ENCODE assay signal across 9 cellular contexts in genomic region chr9:70410368-70410767, GRCh38. TPM values are rescaled to one million over a fixed set of nuclear protein-coding genes. Genes with fewer than 3 reads are reported as not detected.
DNase-seq lines count a peak whose midpoint lies in the region; ATAC-seq and TF ChIP-seq lines count a peak whose summit lies in the region.
"Had no signal": no experiment of that assay in that cellular context is flagged by ENCODE, and none has a peak within 500 bp of the region (broad histone marks: within the 10 kb centered on the region; RNA-seq: fewer than 3 reads in every experiment).

No MANE protein-coding gene starts in this region.

- peak overlapping the region; percentile 90 to 99 for H3K4me3 Mint-ChIP-seq in activated T-cell treated with anti-CD3 and anti-CD28 coated beads, Interleukin-2, amount 50 U/mL, for 72 hours
- peak overlapping the region; percentile 99 for H3K4me3 Mint-ChIP-seq in type B pancreatic cell

- H3K36me3 ChIP-seq in adipocyte (ENCODE audit: control insufficient read depth, insufficient read depth, low read length, severe bottlenecking) (no peaks in the 10 kb centered on the region), left lung (no peaks in the 10 kb centered on the region), Karpas-422 (ENCODE audit: insufficient read depth, low read length) (no peaks in the 10 kb centered on the region)

- H3K9me3 ChIP-seq in adipocyte (ENCODE audit: control insufficient read depth, low read length) (no peaks in the 10 kb centered on the region), left lung (no peaks in the 10 kb centered on the region), Karpas-422 (ENCODE audit: low read length) (no peaks in the 10 kb centered on the region)

- no peak overlapping the region for H2AFZ ChIP-seq in Karpas-422 (ENCODE audit: low read length)

- TF ChIP-seq CTCF in left lung (IDR thresholded peaks at IDR 0.05) (no peak), type B pancreatic cell (conservative IDR thresholded peaks at IDR 0.05) (no peak)

- H3K27ac ChIP-seq in left lung, result peak overlapping the region; percentile 100
- H3K27ac ChIP-seq in Karpas-422 (ENCODE audit: low read length), result no peak overlapping the region

- peaks cover 52% of the 10 kb centered on the region for H3K4me1 ChIP-seq in adipocyte (ENCODE audit: control insufficient read depth, insufficient read depth, low read length)
- H3K4me1 ChIP-seq in left lung, result peaks cover 49 to 72% of the 10 kb centered on the region in 2 donors
- H3K4me1 ChIP-seq in Karpas-422 (ENCODE audit: low read length), result peaks cover 5% of the 10 kb centered on the region

- peak overlapping the region; percentile 98 for H3K4me3 ChIP-seq in adipocyte (ENCODE audit: low read length)
- H3K4me3 ChIP-seq in left lung, result peak overlapping the region; percentile 64 to 81
- H3K4me3 ChIP-seq in Karpas-422 (ENCODE audit: low read length), result no peak overlapping the region

- H4K20me1 ChIP-seq in Karpas-422 (ENCODE audit: insufficient read depth, low read depth, low read length), result no peaks in the 10 kb centered on the region

- no peaks in the 10 kb centered on the region for H3K79me2 ChIP-seq in Karpas-422 (ENCODE audit: low read length)

- H3K9ac ChIP-seq in adipocyte (ENCODE audit: low read length) (peak overlapping the region; percentile 100), Karpas-422 (ENCODE audit: low read length) (no peak overlapping the region)

- H3K36me3 Mint-ChIP-seq in activated T-cell treated with anti-CD3 and anti-CD28 coated beads, Interleukin-2, amount 50 U/mL, for 72 hours (ENCODE audit: insufficient read depth in 2 of 2), result peaks cover 3 to 8% of the 10 kb centered on the region in 2 donors
- no peaks in the 10 kb centered on the region for H3K36me3 Mint-ChIP-seq in type B pancreatic cell

- no peak overlapping the region for H3K4me2 ChIP-seq in Karpas-422 (ENCODE audit: low read depth, low read length, poor library complexity, severe bottlenecking)

- H3K27me3 Mint-ChIP-seq in activated T-cell treated with anti-CD3 and anti-CD28 coated beads, Interleukin-2, amount 50 U/mL, for 72 hours (ENCODE audit: low read depth), result no peaks in the 10 kb centered on the region
- peaks cover 11% of the 10 kb centered on the region for H3K27me3 Mint-ChIP-seq in type B pancreatic cell

- peak overlapping the region; percentile 98 for H3K27ac Mint-ChIP-seq in activated T-cell treated with anti-CD3 and anti-CD28 coated beads, Interleukin-2, amount 50 U/mL, for 72 hours
- peak overlapping the region; percentile 95 for H3K27ac Mint-ChIP-seq in type B pancreatic cell

- no peaks in the 10 kb centered on the region for H3K9me2 ChIP-seq in Karpas-422 (replicated peaks; ENCODE audit: insufficient read depth, low read length)

- H3K27me3 ChIP-seq in adipocyte (replicated peaks; ENCODE audit: control insufficient read depth, insufficient read depth, low read length) (no peaks in the 10 kb centered on the region), left lung (no peaks in the 10 kb centered on the region), Karpas-422 (ENCODE audit: low read length) (no peaks in the 10 kb centered on the region)

- H3K9me3 Mint-ChIP-seq in activated T-cell treated with anti-CD3 and anti-CD28 coated beads, Interleukin-2, amount 50 U/mL, for 72 hours, result no peaks in the 10 kb centered on the region
- H3K9me3 Mint-ChIP-seq in type B pancreatic cell, result no peaks in the 10 kb centered on the region

- DNase-seq in activated T-cell treated with anti-CD3 and anti-CD28 coated beads, Interleukin-2, amount 50 U/mL, for 72 hours, result no peak
- no peak for DNase-seq in activated T-cell treated with anti-CD3 and anti-CD28 coated beads, Interleukin-2, amount 50 U/mL, for 1 hour
- peak; percentile 61 for DNase-seq in adipocyte (ENCODE audit: low read depth)
- DNase-seq in left lung, result no peak
- no peak for DNase-seq in type B pancreatic cell (ENCODE audit: extremely low spot score, unreplicated experiment)
- DNase-seq in NCI-H1694 treated with DMSO at 0.1 percent for 48 hours (lab: John Stamatoyannopoulos, UW), result no peak
- DNase-seq in Karpas-422, result no peak
- no peak for DNase-seq in NCI-H748 (lab: John Stamatoyannopoulos, UW; ENCODE audit: unreplicated experiment)
- DNase-seq: GDM1 had no signal

- intact Hi-C loops in left lung (cut with DNase I), result loop anchor here (10.0 kb wide), 2 partner anchors 174 to 184 kb away; no protein-coding TSS in a partner anchor

- H3K4me1 Mint-ChIP-seq in activated T-cell treated with anti-CD3 and anti-CD28 coated beads, Interleukin-2, amount 50 U/mL, for 72 hours (ENCODE audit: low read depth), result peaks cover 68% of the 10 kb centered on the region
- H3K4me1 Mint-ChIP-seq in type B pancreatic cell (ENCODE audit: unreplicated experiment), result peaks cover 53% of the 10 kb centered on the region

- ATAC-seq in activated T-cell treated with anti-CD3 and anti-CD28 coated beads, Interleukin-2, amount 50 U/mL, for 72 hours (replicated peaks in 1 of 2), result no peak
- ATAC-seq in left lung, result peak; percentile 4

RNA-seq across cellular contexts. Expression of gene KLF9, which starts 4.1 kb away (rescaled TPM):
- 10 to 100 TPM; 27.5 to 35.4 TPM for total RNA-seq in activated T-cell treated with anti-CD3 and anti-CD28 coated beads, Interleukin-2, amount 50 U/mL, for 72 hours
- total RNA-seq in left lung (10 to 100 TPM; 25.2 to 42.0 TPM), type B pancreatic cell (ENCODE audit: low replicate concordance) (16.7 and 21.6 TPM in 2 replicates)
- 0.04 TPM in 1 of 2 replicates, not detected in the other for total RNA-seq in Karpas-422 (2014; rRNA removed; shearing (Covaris generic); ENCODE audit: low replicate concordance)

Comparison
In these comparisons a context has a peak if more than half of its experiments do, and no peak if none do; other contexts are left out.
1. RNA of gene KLF9, which starts 4.1 kb away (total RNA-seq): 25.2 to 42.0 TPM in left lung, 27.5 to 35.4 TPM in activated T-cell treated with anti-CD3 and anti-CD28 coated beads, Interleukin-2, amount 50 U/mL, for 72 hours and 16.7 to 21.6 TPM in type B pancreatic cell; 0.04 TPM in Karpas-422; every median in the first group is over 10 times any median in the second.